ENCODE assay signal across 28 cellular contexts in genomic region chr13:34542321-34542720, GRCh38.
"Had no signal": no experiment of that assay in that cellular context is flagged by ENCODE, and none has a peak within 500 bp of the region (broad histone marks: within the 10 kb centered on the region; RNA-seq: fewer than 3 reads in every experiment).

No MANE protein-coding gene starts in this region.

- ATAC-seq: psoas muscle; right cardiac atrium; right lobe of liver; stimulated activated effector memory CD8-positive, alpha-beta T cell treated with anti-CD3 and anti-CD28 coated beads, Interleukin-12 subunit alpha, Interleukin-12 subunit beta, amount 100 ng/mL, for 72 hours; stimulated activated naive B cell treated with anti-CD40 and anti-IgM and Interleukin-4, amounts not matched to agents 10 μg/mL and 1 μg/mL and 100 μg/mL, for 72 hours had no signal

- H3K27ac ChIP-seq: neural progenitor cell, ovary, parathyroid adenoma, psoas muscle, right lobe of liver, sigmoid colon, stomach, thoracic aorta, thyroid gland, tibial nerve, upper lobe of left lung, vagina had no signal

- H3K27ac Mint-ChIP-seq: nephron; neural progenitor cell; progenitor cell of endocrine pancreas; stimulated activated effector memory CD8-positive, alpha-beta T cell treated with anti-CD3 and anti-CD28 coated beads, Interleukin-12 subunit alpha, Interleukin-12 subunit beta, amount 100 ng/mL, for 72 hours; stimulated activated naive B cell treated with anti-CD40 and anti-IgM and Interleukin-4, amounts not matched to agents 10 μg/mL and 1 μg/mL and 100 μg/mL, for 72 hours; stimulated activated naive CD8-positive, alpha-beta T cell treated with anti-CD3 and anti-CD28 coated beads, Interleukin-15, Interleukin-2, amounts not matched to agents 100 ng/mL and 50 ng/mL, for 24 hours had no signal

- H3K79me2 ChIP-seq: parathyroid adenoma had no signal

- H3K27me3 Mint-ChIP-seq: progenitor cell of endocrine pancreas; stimulated activated naive B cell treated with anti-CD40 and anti-IgM and Interleukin-4, amounts not matched to agents 10 μg/mL and 1 μg/mL and 100 μg/mL, for 72 hours; stimulated activated naive CD8-positive, alpha-beta T cell treated with anti-CD3 and anti-CD28 coated beads, Interleukin-15, Interleukin-2, amounts not matched to agents 100 ng/mL and 50 ng/mL, for 24 hours had no signal

- H3K27me3 ChIP-seq: neural progenitor cell, ovary, right lobe of liver, sigmoid colon, stomach, thyroid gland, tibial nerve, upper lobe of left lung, vagina had no signal

- H3K4me2 ChIP-seq: neural progenitor cell had no signal

- H3K4me3 Mint-ChIP-seq: nephron; neural progenitor cell; stimulated activated effector memory CD8-positive, alpha-beta T cell treated with anti-CD3 and anti-CD28 coated beads, Interleukin-12 subunit alpha, Interleukin-12 subunit beta, amount 100 ng/mL, for 72 hours; stimulated activated naive B cell treated with anti-CD40 and anti-IgM and Interleukin-4, amounts not matched to agents 10 μg/mL and 1 μg/mL and 100 μg/mL, for 72 hours; stimulated activated naive CD8-positive, alpha-beta T cell treated with anti-CD3 and anti-CD28 coated beads, Interleukin-15, Interleukin-2, amounts not matched to agents 100 ng/mL and 50 ng/mL, for 24 hours had no signal

- H2AFZ ChIP-seq: neural progenitor cell, parathyroid adenoma had no signal

- H3K9me3 Mint-ChIP-seq: stimulated activated naive CD8-positive, alpha-beta T cell treated with anti-CD3 and anti-CD28 coated beads, Interleukin-15, Interleukin-2, amounts not matched to agents 100 ng/mL and 50 ng/mL, for 24 hours had no signal

- FAIRE-seq: small intestine, urothelium cell line had no signal

- H3K4me1 ChIP-seq: neural progenitor cell, parathyroid adenoma, psoas muscle, sigmoid colon, stomach, tibial nerve, upper lobe of left lung, vagina had no signal

- H3K36me3 ChIP-seq: neural progenitor cell, ovary, right lobe of liver, sigmoid colon, stomach, thoracic aorta, thyroid gland, tibial nerve, upper lobe of left lung, vagina had no signal

- H3K9ac ChIP-seq: neural progenitor cell, parathyroid adenoma had no signal

- DNase-seq: occipital lobe; ovary; posterior cingulate gyrus; psoas muscle; right cardiac atrium; right lobe of liver; sigmoid colon; small intestine; stimulated activated CD4-positive, alpha-beta T cell treated with anti-CD3 and anti-CD28 coated beads, Interleukin-15, amount 100 ng/mL, for 24 hours; stimulated activated CD4-positive, alpha-beta T cell treated with anti-CD3 and anti-CD28 coated beads, Interleukin-2, amount 100 ng/mL, for 24 hours; stimulated activated CD4-positive, alpha-beta T cell treated with anti-CD3 and anti-CD28 coated beads, Interleukin-2, amount 100 ng/mL, for 48 hours; stimulated activated CD4-positive, alpha-beta T cell treated with anti-CD3 and anti-CD28 coated beads, Interleukin-4, amount 100 ng/mL, for 24 hours; stimulated activated naive B cell treated with anti-CD40 and anti-IgM and Interleukin-4, amounts not matched to agents 10 μg/mL and 1 μg/mL and 100 μg/mL, for 72 hours; stimulated activated naive CD4-positive, alpha-beta T cell treated with Interleukin-2 at 50 U/mL for 16 hours; stomach; thyroid gland; trophoblast cell; upper lobe of left lung had no signal

- H3K9me3 ChIP-seq: ovary, psoas muscle, right lobe of liver, sigmoid colon, stomach, thoracic aorta, thyroid gland, tibial nerve, upper lobe of left lung, vagina had no signal

- H3K4me1 Mint-ChIP-seq: neural progenitor cell; stimulated activated effector memory CD8-positive, alpha-beta T cell treated with anti-CD3 and anti-CD28 coated beads, Interleukin-12 subunit alpha, Interleukin-12 subunit beta, amount 100 ng/mL, for 72 hours; stimulated activated naive B cell treated with anti-CD40 and anti-IgM and Interleukin-4, amounts not matched to agents 10 μg/mL and 1 μg/mL and 100 μg/mL, for 72 hours had no signal

- H3K4me3 ChIP-seq: neural progenitor cell, ovary, psoas muscle, right lobe of liver, sigmoid colon, stomach, thoracic aorta, thyroid gland, tibial nerve, upper lobe of left lung, vagina had no signal

- H3K36me3 Mint-ChIP-seq: neural progenitor cell; stimulated activated effector memory CD8-positive, alpha-beta T cell treated with anti-CD3 and anti-CD28 coated beads, Interleukin-12 subunit alpha, Interleukin-12 subunit beta, amount 100 ng/mL, for 72 hours; stimulated activated naive B cell treated with anti-CD40 and anti-IgM and Interleukin-4, amounts not matched to agents 10 μg/mL and 1 μg/mL and 100 μg/mL, for 72 hours had no signal
